Comparison of ENCODE assay signal across 7 cellular contexts in genomic region chr1:170765712-170766330, GRCh38.
A peak's percentile ranks its signal among the peaks of the same experiment; 100 is the strongest.
DNase-seq lines count a peak whose midpoint lies in the region; ATAC-seq and TF ChIP-seq lines count a peak whose summit lies in the region.

No MANE protein-coding gene starts in this region.

- WGBS in SK-N-SH (ENCODE audit: low lambda C conversion rate), result 30% methylated on average over 10 of the region's 10 CpGs
- 74 to 84% (median 79%) methylated on average over 10 of the region's 10 CpGs for WGBS in spleen, 5 donors

- DNase-seq in HEK293T (ENCODE audit: extremely low spot score) (peak; percentile 28), SK-N-SH (no peak), globus pallidus (ENCODE audit: low spot score) (peak; percentile 43), thoracic aorta (ENCODE audit: low spot score) (no peak), spleen (no peak)
- no peak for DNase-seq in activated CD8-positive, alpha-beta T cell treated with anti-CD3 and anti-CD28 coated beads for 36 hours

- ATAC-seq in thoracic aorta (ENCODE audit: insufficient number of reproducible peaks, low FRiP score, low read depth) (no peak), HG03469 (IDR thresholded peaks at IDR 0.05; ENCODE audit: unreplicated experiment) (no peak)
- ATAC-seq in activated CD8-positive, alpha-beta T cell treated with anti-CD3 and anti-CD28 coated beads for 36 hours, result no peak

- H3K9me3 ChIP-seq in SK-N-SH, result no peaks in the 10 kb centered on the region
- H3K9me3 ChIP-seq in thoracic aorta, result no peaks in the 10 kb centered on the region
- no peaks in the 10 kb centered on the region for H3K9me3 ChIP-seq in spleen

- no peaks in the 10 kb centered on the region for H3K79me2 ChIP-seq in SK-N-SH (ENCODE audit: insufficient read depth)

- H3K4me1 ChIP-seq in SK-N-SH (ENCODE audit: control insufficient read depth in 1 of 2, insufficient read depth in 2 of 2, low read depth in 1 of 2, low read length in 1 of 2), result peaks cover 0 to 5% of the 10 kb centered on the region in 2 experiments; a peak in 1 of 4 replicates
- H3K4me1 ChIP-seq in thoracic aorta (ENCODE audit: control insufficient read depth in 1 of 2, low read depth in 2 of 2), result no peaks in the 10 kb centered on the region
- no peaks in the 10 kb centered on the region for H3K4me1 ChIP-seq in spleen

- H3K27ac Mint-ChIP-seq in activated CD8-positive, alpha-beta T cell treated with anti-CD3 and anti-CD28 coated beads for 36 hours, result no peak overlapping the region

- peak; percentile 77 for TF ChIP-seq CTCF in SK-N-SH (IDR thresholded peaks at IDR 0.05)
- TF ChIP-seq CTCF in thoracic aorta (IDR thresholded peaks at IDR 0.05), result peak; percentile 72
- no peak for TF ChIP-seq CTCF in activated CD8-positive, alpha-beta T cell treated with anti-CD3 and anti-CD28 coated beads for 36 hours (IDR thresholded peaks at IDR 0.05)
- no peak for TF ChIP-seq CTCF in spleen (IDR thresholded peaks at IDR 0.05 in 8 of 11, conservative IDR thresholded peaks at IDR 0.05 in 3 of 11)

- H3K27me3 ChIP-seq in SK-N-SH (ENCODE audit: insufficient read depth) (no peaks in the 10 kb centered on the region), thoracic aorta (replicated peaks; ENCODE audit: insufficient read depth) (no peaks in the 10 kb centered on the region), spleen (replicated peaks in 1 of 7) (peaks cover 0 to 3% (median 0%) of the 10 kb centered on the region in 7 donors)

- no peak overlapping the region for H3K4me3 Mint-ChIP-seq in activated CD8-positive, alpha-beta T cell treated with anti-CD3 and anti-CD28 coated beads for 36 hours

- H3K36me3 Mint-ChIP-seq in activated CD8-positive, alpha-beta T cell treated with anti-CD3 and anti-CD28 coated beads for 36 hours (ENCODE audit: low read depth), result no peaks in the 10 kb centered on the region

- no peak for TF ChIP-seq EP300 in SK-N-SH (IDR thresholded peaks at IDR 0.05; ENCODE audit: borderline replicate concordance in 1 of 2, low read depth in 1 of 2, low read length in 1 of 2)

- peak overlapping the region; percentile 54 for H2AFZ ChIP-seq in SK-N-SH (ENCODE audit: low read depth)

- no peak overlapping the region for H3K4me2 ChIP-seq in SK-N-SH

- no peaks in the 10 kb centered on the region for H3K9me3 Mint-ChIP-seq in activated CD8-positive, alpha-beta T cell treated with anti-CD3 and anti-CD28 coated beads for 36 hours

- no peaks in the 10 kb centered on the region for H4K20me1 ChIP-seq in SK-N-SH (ENCODE audit: insufficient read depth)

- H3K4me3 ChIP-seq in SK-N-SH (ENCODE audit: low read depth in 2 of 2, low read length in 1 of 2), result no peak overlapping the region
- no peak overlapping the region for H3K4me3 ChIP-seq in thoracic aorta
- H3K4me3 ChIP-seq in spleen, result no peak overlapping the region

- H3K4me1 Mint-ChIP-seq in activated CD8-positive, alpha-beta T cell treated with anti-CD3 and anti-CD28 coated beads for 36 hours (ENCODE audit: low read depth), result no peaks in the 10 kb centered on the region

- no peaks in the 10 kb centered on the region for H3K9me2 ChIP-seq in SK-N-SH

- no peak overlapping the region for H3K9ac ChIP-seq in SK-N-SH

- TF ChIP-seq POLR2A in spleen (IDR thresholded peaks at IDR 0.05), result no peak

- peaks cover 2% of the 10 kb centered on the region for H3K27me3 Mint-ChIP-seq in activated CD8-positive, alpha-beta T cell treated with anti-CD3 and anti-CD28 coated beads for 36 hours

- peak overlapping the region in 1 of 2 experiments; percentile 51; a peak in 3 of 4 replicates for H3K27ac ChIP-seq in SK-N-SH (ENCODE audit: low read depth in 2 of 2, low read length in 1 of 2)
- no peak overlapping the region for H3K27ac ChIP-seq in thoracic aorta
- H3K27ac ChIP-seq in spleen, result no peak overlapping the region

- TF ChIP-seq RAD21 in SK-N-SH (IDR thresholded peaks at IDR 0.05; ENCODE audit: low read length), result peak; percentile 59

- CTCF ChIA-PET in HEK293T (lab: Yijun Ruan, JAX) (interaction anchor here (0.6 kb wide), 1 partner anchor 713 kb away, joined by 4 read pairs; no protein-coding TSS in a partner anchor), SK-N-SH (lab: Yijun Ruan, JAX) (interaction anchor here (1.4 to 1.6 kb wide), 2 partner anchors 9 to 11 kb away, joined by 4 read pairs; no protein-coding TSS in a partner anchor)
- CTCF ChIA-PET in activated CD8-positive, alpha-beta T cell treated with anti-CD3 and anti-CD28 coated beads for 36 hours (lab: Charles Lee), result no interaction called here

- intact Hi-C loops in activated CD8-positive, alpha-beta T cell treated with anti-CD3 and anti-CD28 coated beads for 36 hours (cut with micrococcal nuclease), result no loop called here
- intact Hi-C loops in spleen (cut with DNase I; ENCODE audit: low total_unique reads), result no loop called here

- H3F3A ChIP-seq in SK-N-SH (replicated peaks; ENCODE audit: insufficient read depth), result no peaks in the 10 kb centered on the region

- POLR2A ChIA-PET in HEK293T (lab: Yijun Ruan, JAX), result no interaction called here
- POLR2A ChIA-PET in SK-N-SH (lab: Yijun Ruan, JAX), result no interaction called here
- POLR2A ChIA-PET in activated CD8-positive, alpha-beta T cell treated with anti-CD3 and anti-CD28 coated beads for 36 hours (lab: Charles Lee), result no interaction called here

- H3K36me3 ChIP-seq in SK-N-SH (replicated peaks in 1 of 2; ENCODE audit: control insufficient read depth in 1 of 2, insufficient read depth in 2 of 2, low read length in 1 of 2), result no peaks in the 10 kb centered on the region
- no peaks in the 10 kb centered on the region for H3K36me3 ChIP-seq in thoracic aorta
- no peaks in the 10 kb centered on the region for H3K36me3 ChIP-seq in spleen

TF ChIP-seq in HEK293T, 16 proteins besides CTCF, POLR2A, EP300 and RAD21:
- no peak for TF ChIP-seq FOXM1 (IDR thresholded peaks at IDR 0.05; ENCODE audit: borderline replicate concordance)

TF ChIP-seq in SK-N-SH, 30 proteins besides CTCF, POLR2A, EP300 and RAD21:
- TF ChIP-seq EZH2phosphoT487 (IDR thresholded peaks at IDR 0.05; ENCODE audit: borderline replicate concordance, low read depth) (no peak), REST (IDR thresholded peaks at IDR 0.05; ENCODE audit: low read depth, low read length) (no peak), SMC3 (IDR thresholded peaks at IDR 0.05; ENCODE audit: low read depth, low read length) (peak; percentile 63), ZBTB33 (IDR thresholded peaks at IDR 0.05; ENCODE audit: borderline replicate concordance, low read depth) (no peak)

Comparison
In these comparisons a context has a peak if more than half of its experiments do, and no peak if none do; other contexts are left out.
1. DNase-seq: peak in HEK293T (single experiment) and globus pallidus (single experiment); none in SK-N-SH (single experiment), thoracic aorta (single experiment), activated CD8-positive, alpha-beta T cell treated with anti-CD3 and anti-CD28 coated beads for 36 hours (single experiment) and spleen (single experiment).
2. CTCF ChIP-seq: peak in SK-N-SH (single experiment) and thoracic aorta (single experiment); none in activated CD8-positive, alpha-beta T cell treated with anti-CD3 and anti-CD28 coated beads for 36 hours (single experiment) and spleen (0 of 11).